In genomic region chr1:244652699-244653438, GRCh38 we compare ENCODE assay signal across 1 cellular context.
TF ChIP-seq lines count a peak whose summit lies in the region.

Gene DESI2 (plus strand): TSS chr1:244653126. CDS start chr1:244653314, 188 bp downstream.

TF ChIP-seq in HEK293, 187 proteins besides CTCF, POLR2A, EP300 and RAD21 (continued from another document and continues in another):
- no peak for TF ChIP-seq ZBTB49 (tag by site-specific recombination; IDR thresholded peaks at IDR 0.05; ENCODE audit: low read depth)
- TF ChIP-seq BCL11A (tag by site-specific recombination; IDR thresholded peaks at IDR 0.05; ENCODE audit: low read depth) = no peak
- TF ChIP-seq ZNF398 (tag by site-specific recombination; IDR thresholded peaks at IDR 0.05) = peak; percentile 45; the same call in 1 of the 2 replicates
- no peak for TF ChIP-seq ZNF664 (tag by site-specific recombination; IDR thresholded peaks at IDR 0.05)
- TF ChIP-seq ZNF837 (tag by site-specific recombination; IDR thresholded peaks at IDR 0.05) = 0 out of 2 replicates have a peak, but pooled peaks have one; percentile 8
- TF ChIP-seq ZBTB10 (tag by site-specific recombination; IDR thresholded peaks at IDR 0.05) = peak; percentile 42; the same call in 1 of the 2 replicates
- no peak for TF ChIP-seq ZBTB21 (tag by site-specific recombination; IDR thresholded peaks at IDR 0.05)
- TF ChIP-seq GLIS1 (tag by site-specific recombination; IDR thresholded peaks at IDR 0.05) = peak; percentile 38; the same call in 1 of the 2 replicates
- 0 out of 2 replicates have a peak, but pooled peaks have one; percentile 1 for TF ChIP-seq KLF1 (tag by site-specific recombination; IDR thresholded peaks at IDR 0.05)
- TF ChIP-seq ZBTB11 (tag by site-specific recombination; conservative IDR thresholded peaks at IDR 0.05; ENCODE audit: low read depth) = peak; percentile 94
- no peak; the same call in 1 of the 2 replicates for TF ChIP-seq TSHZ1 (tag by site-specific recombination; IDR thresholded peaks at IDR 0.05; ENCODE audit: borderline replicate concordance)
- TF ChIP-seq, protein P1, sequence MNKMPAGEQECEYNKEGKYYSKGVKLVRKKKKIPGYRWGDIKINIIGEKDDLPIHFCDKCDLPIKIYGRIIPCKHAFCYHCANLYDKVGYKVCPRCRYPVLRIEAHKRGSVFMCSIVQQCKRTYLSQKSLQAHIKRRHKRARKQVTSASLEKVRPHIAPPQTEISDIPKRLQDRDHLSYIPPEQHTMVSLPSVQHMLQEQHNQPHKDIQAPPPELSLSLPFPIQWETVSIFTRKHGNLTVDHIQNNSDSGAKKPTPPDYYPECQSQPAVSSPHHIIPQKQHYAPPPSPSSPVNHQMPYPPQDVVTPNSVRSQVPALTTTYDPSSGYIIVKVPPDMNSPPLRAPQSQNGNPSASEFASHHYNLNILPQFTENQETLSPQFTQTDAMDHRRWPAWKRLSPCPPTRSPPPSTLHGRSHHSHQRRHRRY (tag by site-specific recombination; IDR thresholded peaks at IDR 0.05) = no peak
- TF ChIP-seq ZNF626 (tag by site-specific recombination; IDR thresholded peaks at IDR 0.05) = no peak
- TF ChIP-seq ZNF660 (tag by site-specific recombination; IDR thresholded peaks at IDR 0.05) = peak; percentile 97
- no peak for TF ChIP-seq ZNF292 (tag by site-specific recombination; IDR thresholded peaks at IDR 0.05; ENCODE audit: borderline replicate concordance, low read depth)
- no peak for TF ChIP-seq RBAK (tag by site-specific recombination; IDR thresholded peaks at IDR 0.05)
- no peak for TF ChIP-seq ZNF501 (tag by site-specific recombination; IDR thresholded peaks at IDR 0.05)
- TF ChIP-seq, protein P2, sequence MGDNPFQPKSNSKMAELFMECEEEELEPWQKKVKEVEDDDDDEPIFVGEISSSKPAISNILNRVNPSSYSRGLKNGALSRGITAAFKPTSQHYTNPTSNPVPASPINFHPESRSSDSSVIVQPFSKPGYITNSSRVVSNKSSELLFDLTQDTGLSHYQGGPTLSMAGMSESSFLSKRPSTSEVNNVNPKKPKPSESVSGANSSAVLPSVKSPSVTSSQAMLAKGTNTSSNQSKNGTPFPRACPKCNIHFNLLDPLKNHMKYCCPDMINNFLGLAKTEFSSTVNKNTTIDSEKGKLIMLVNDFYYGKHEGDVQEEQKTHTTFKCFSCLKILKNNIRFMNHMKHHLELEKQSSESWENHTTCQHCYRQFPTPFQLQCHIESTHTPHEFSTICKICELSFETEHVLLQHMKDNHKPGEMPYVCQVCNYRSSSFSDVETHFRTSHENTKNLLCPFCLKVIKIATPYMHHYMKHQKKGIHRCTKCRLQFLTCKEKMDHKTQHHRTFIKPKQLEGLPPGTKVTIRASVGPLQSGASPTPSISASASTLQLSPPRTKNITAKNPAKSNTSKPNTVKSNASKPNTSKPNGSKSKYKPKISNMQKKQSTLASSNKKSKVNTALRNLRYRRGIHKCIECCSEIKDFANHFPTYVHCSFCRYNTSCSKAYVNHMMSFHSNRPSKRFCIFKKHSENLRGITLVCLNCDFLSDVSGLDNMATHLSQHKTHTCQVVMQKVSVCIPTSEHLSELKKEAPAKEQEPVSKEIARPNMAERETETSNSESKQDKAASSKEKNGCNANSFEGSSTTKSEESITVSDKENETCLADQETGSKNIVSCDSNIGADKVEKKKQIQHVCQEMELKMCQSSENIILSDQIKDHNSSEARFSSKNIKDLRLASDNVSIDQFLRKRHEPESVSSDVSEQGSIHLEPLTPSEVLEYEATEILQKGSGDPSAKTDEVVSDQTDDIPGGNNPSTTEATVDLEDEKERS (tag by site-specific recombination; IDR thresholded peaks at IDR 0.05) = no peak
- TF ChIP-seq ZNF184 (tag by site-specific recombination; IDR thresholded peaks at IDR 0.05) = peak; percentile 72
- TF ChIP-seq, protein P3, sequence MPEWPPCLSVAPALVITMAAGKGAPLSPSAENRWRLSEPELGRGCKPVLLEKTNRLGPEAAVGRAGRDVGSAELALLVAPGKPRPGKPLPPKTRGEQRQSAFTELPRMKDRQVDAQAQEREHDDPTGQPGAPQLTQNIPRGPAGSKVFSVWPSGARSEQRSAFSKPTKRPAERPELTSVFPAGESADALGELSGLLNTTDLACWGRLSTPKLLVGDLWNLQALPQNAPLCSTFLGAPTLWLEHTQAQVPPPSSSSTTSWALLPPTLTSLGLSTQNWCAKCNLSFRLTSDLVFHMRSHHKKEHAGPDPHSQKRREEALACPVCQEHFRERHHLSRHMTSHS (tag by site-specific recombination; IDR thresholded peaks at IDR 0.05) = no peak
- TF ChIP-seq YY2 (tag by site-specific recombination; IDR thresholded peaks at IDR 0.05) = peak; percentile 91
- peak; percentile 69 for TF ChIP-seq ZFHX2 (tag by site-specific recombination; conservative IDR thresholded peaks at IDR 0.05)
- TF ChIP-seq, protein P4, sequence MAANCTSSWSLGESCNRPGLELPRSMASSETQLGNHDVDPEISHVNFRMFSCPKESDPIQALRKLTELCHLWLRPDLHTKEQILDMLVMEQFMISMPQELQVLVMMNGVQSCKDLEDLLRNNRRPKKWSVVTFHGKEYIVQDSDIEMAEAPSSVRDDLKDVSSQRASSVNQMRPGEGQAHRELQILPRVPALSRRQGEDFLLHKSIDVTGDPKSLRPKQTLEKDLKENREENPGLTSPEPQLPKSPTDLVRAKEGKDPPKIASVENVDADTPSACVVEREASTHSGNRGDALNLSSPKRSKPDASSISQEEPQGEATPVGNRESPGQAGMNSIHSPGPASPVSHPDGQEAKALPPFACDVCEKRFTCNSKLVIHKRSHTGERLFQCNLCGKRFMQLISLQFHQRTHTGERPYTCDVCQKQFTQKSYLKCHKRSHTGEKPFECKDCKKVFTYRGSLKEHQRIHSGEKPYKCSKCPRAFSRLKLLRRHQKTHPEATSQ (tag by site-specific recombination; IDR thresholded peaks at IDR 0.05) = 0 out of 2 replicates have a peak, but pooled peaks have one; percentile 18
- 0 out of 2 replicates have a peak, but pooled peaks have one; percentile 42 for TF ChIP-seq ZNF391 (tag by site-specific recombination; IDR thresholded peaks at IDR 0.05; ENCODE audit: borderline replicate concordance, low read depth)
- no peak for TF ChIP-seq ZNF654 (tag by site-specific recombination; IDR thresholded peaks at IDR 0.05; ENCODE audit: low read depth)
- no peak for TF ChIP-seq ZNF394 (tag by site-specific recombination; IDR thresholded peaks at IDR 0.05; ENCODE audit: borderline replicate concordance)
- TF ChIP-seq, protein P5, sequence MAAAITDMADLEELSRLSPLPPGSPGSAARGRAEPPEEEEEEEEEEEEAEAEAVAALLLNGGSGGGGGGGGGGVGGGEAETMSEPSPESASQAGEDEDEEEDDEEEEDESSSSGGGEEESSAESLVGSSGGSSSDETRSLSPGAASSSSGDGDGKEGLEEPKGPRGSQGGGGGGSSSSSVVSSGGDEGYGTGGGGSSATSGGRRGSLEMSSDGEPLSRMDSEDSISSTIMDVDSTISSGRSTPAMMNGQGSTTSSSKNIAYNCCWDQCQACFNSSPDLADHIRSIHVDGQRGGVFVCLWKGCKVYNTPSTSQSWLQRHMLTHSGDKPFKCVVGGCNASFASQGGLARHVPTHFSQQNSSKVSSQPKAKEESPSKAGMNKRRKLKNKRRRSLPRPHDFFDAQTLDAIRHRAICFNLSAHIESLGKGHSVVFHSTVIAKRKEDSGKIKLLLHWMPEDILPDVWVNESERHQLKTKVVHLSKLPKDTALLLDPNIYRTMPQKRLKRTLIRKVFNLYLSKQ (tag by site-specific recombination; IDR thresholded peaks at IDR 0.05; ENCODE audit: borderline replicate concordance) = no peak
- no peak for TF ChIP-seq ZNF302 (tag by site-specific recombination; IDR thresholded peaks at IDR 0.05; ENCODE audit: low read depth)
- no peak for TF ChIP-seq ZNF624 (tag by site-specific recombination; IDR thresholded peaks at IDR 0.05)
- TF ChIP-seq YY1 (tag by site-specific recombination; IDR thresholded peaks at IDR 0.05) = peak; percentile 94
- no peak for TF ChIP-seq PRDM1 (tag by site-specific recombination; IDR thresholded peaks at IDR 0.05)
- TF ChIP-seq ZNF214 (tag by site-specific recombination; IDR thresholded peaks at IDR 0.05; ENCODE audit: borderline replicate concordance) = no peak
- no peak for TF ChIP-seq ZBTB7A (tag by site-specific recombination; IDR thresholded peaks at IDR 0.05; ENCODE audit: low read depth)
